8 cellular contexts compared by ENCODE assay signal in the genomic region with DNA sequence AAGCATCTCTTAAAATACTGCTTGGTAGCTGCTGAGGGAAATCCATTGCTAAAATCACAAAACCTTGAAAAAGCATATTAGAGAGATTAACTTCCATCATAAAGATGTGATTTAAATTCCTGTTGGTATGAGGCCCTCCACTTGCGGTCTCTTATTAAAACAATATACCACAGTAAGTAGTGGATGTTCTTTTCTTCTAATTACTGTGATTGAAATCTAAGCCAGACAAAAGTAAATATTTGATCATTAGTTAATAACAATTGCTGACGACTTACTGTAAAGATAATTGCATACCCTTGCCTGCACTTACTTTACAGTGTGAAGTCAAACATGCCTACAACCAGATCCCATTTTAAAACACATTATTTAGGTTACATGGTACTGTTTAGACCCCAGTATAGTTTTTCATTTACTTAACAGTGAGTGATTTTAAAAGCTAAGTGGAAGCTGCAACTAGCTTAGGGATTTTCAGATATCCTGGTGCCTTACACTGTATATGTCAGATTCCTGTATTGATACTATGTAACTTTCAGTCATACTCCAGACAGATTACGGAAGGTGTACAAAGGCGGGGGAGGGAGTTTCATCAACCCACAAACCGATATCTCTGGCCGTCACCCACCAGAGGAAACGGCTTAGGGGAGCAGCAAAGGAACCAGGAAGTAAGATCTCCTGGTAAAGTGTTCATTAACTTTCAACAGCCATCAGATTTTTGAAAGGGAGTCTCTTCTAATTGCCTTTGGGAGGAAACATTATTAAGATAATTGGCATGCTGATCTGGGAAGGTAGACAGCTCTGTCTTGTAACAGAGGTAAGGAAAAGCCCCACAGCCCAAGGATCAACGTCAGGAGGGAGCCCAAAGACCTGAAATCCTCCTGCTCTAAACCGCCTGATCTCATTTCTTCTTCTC. TPM values are rescaled to one million over a fixed set of nuclear protein-coding genes. Genes with fewer than 3 reads are reported as not detected.
DNase-seq lines count a peak whose midpoint lies in the region; ATAC-seq and TF ChIP-seq lines count a peak whose summit lies in the region.

No MANE protein-coding gene starts in this region.

- peak; percentile 72 for ATAC-seq in DND-41 (ENCODE audit: insufficient read depth, low read depth)
- ATAC-seq in foreskin keratinocyte = no peak
- ATAC-seq in HG02798 (IDR thresholded peaks at IDR 0.05; ENCODE audit: poor library complexity, unreplicated experiment) = no peak

- H3K4me2 ChIP-seq in DND-41 (ENCODE audit: insufficient read depth, low read length) = peak overlapping the region; percentile 96

- no peak for TF ChIP-seq CTCF in DND-41 (IDR thresholded peaks at IDR 0.05; ENCODE audit: borderline replicate concordance, extremely low read depth, low read length, poor library complexity, severe bottlenecking)
- no peak for TF ChIP-seq CTCF in foreskin keratinocyte (conservative IDR thresholded peaks at IDR 0.05)

- H3K36me3 ChIP-seq in DND-41 (ENCODE audit: insufficient read depth, low read length) = no peaks in the 10 kb centered on the region
- H3K36me3 ChIP-seq in HUES64 (ENCODE audit: insufficient read depth, low read length) = no peaks in the 10 kb centered on the region

- H3K4me1 ChIP-seq in DND-41 (ENCODE audit: insufficient read depth, low read length) (peaks cover 41% of the 10 kb centered on the region), HUES64 (ENCODE audit: insufficient read depth, low read length) (peaks cover 9% of the 10 kb centered on the region), foreskin keratinocyte (peaks cover 14% of the 10 kb centered on the region)

- peak overlapping the region; percentile 64 to 70 for H3K4me3 ChIP-seq in DND-41 (ENCODE audit: low read depth in 1 of 2, low read length in 2 of 2)
- H3K4me3 ChIP-seq in HUES64 (ENCODE audit: low read length) = peak overlapping the region; percentile 78
- peak overlapping the region; percentile 93 for H3K4me3 ChIP-seq in skeletal muscle cell (ENCODE audit: low read depth, low read length)

- H3K27ac ChIP-seq in DND-41 (ENCODE audit: low read length) (peak overlapping the region; percentile 67), HUES64 (ENCODE audit: low read depth, low read length) (no peak overlapping the region; the same call in 1 of the 2 replicates), foreskin keratinocyte (peak overlapping the region; percentile 81)

- H3K27me3 ChIP-seq in DND-41 (ENCODE audit: insufficient read depth, low read length, poor library complexity) = peaks cover 7% of the 10 kb centered on the region
- H3K27me3 ChIP-seq in HUES64 (ENCODE audit: insufficient read depth, low read length) = peaks cover 69% of the 10 kb centered on the region
- H3K27me3 ChIP-seq in foreskin keratinocyte = no peaks in the 10 kb centered on the region

- no peaks in the 10 kb centered on the region for H3K79me2 ChIP-seq in DND-41 (ENCODE audit: insufficient read depth, low read length)

- peak overlapping the region; percentile 82 for H2AFZ ChIP-seq in DND-41 (ENCODE audit: low read depth, low read length)

- H4K20me1 ChIP-seq in DND-41 (ENCODE audit: insufficient read depth, low read length) = no peaks in the 10 kb centered on the region

- H3K9ac ChIP-seq in DND-41 (ENCODE audit: low read depth, low read length) = peak overlapping the region; percentile 69
- H3K9ac ChIP-seq in HUES64 (ENCODE audit: low read depth, low read length) = peak overlapping the region; percentile 34; the same call in 1 of the 2 replicates

- H3K9me3 ChIP-seq in DND-41 (ENCODE audit: insufficient read depth, low read length, severe bottlenecking) = no peaks in the 10 kb centered on the region
- H3K9me3 ChIP-seq in HUES64 (ENCODE audit: insufficient read depth, low read depth, low read length) = no peaks in the 10 kb centered on the region

- WGBS in HUES64 = 32% methylated on average over 7 of the region's 9 CpGs

- peak; percentile 75 for DNase-seq in DND-41
- peak; percentile 4 for DNase-seq in activated CD4-positive, alpha-beta T cell treated with anti-CD3 and anti-CD28 coated beads, Interleukin-2, amount 50 U/mL, for 1 hour
- DNase-seq in foreskin keratinocyte = no peak
- no peak for DNase-seq in skeletal muscle cell (ENCODE audit: low read depth)
- DNase-seq in medulla oblongata (ENCODE audit: extremely low spot score) = no peak
- DNase-seq in effector CD4-positive, alpha-beta T cell = no peak

RNA-seq across cellular contexts. Expression of a gene that starts 1.0 kb away (rescaled TPM):
- polyA plus RNA-seq in HUES64 (2013, experiment 1 of 2) = 2.7 TPM
- 3.0 TPM for polyA plus RNA-seq in HUES64 (2013, experiment 2 of 2)
- 57.3 and 58.2 TPM in 2 replicates for total RNA-seq in foreskin keratinocyte
- 11.6 and 12.2 TPM in 2 replicates for polyA plus RNA-seq in foreskin keratinocyte

Comparison
In these comparisons a context has a peak if more than half of its experiments do, and no peak if none do; other contexts are left out.
1. DNase-seq: peak in DND-41 (single experiment) and activated CD4-positive, alpha-beta T cell treated with anti-CD3 and anti-CD28 coated beads, Interleukin-2, amount 50 U/mL, for 1 hour (single experiment); none in foreskin keratinocyte (0 of 2), skeletal muscle cell (single experiment), medulla oblongata (single experiment) and effector CD4-positive, alpha-beta T cell (single experiment).
2. Peak in every context shown above with its lines, with median percentiles within 50 percentile points of each other: H3K4me3 ChIP-seq.